ENCODE assay signal across 13 cellular contexts in genomic region chr3:82087958-82088357, GRCh38.
DNase-seq lines count a peak whose midpoint lies in the region; ATAC-seq and TF ChIP-seq lines count a peak whose summit lies in the region.
"Had no signal": no experiment of that assay in that cellular context is flagged by ENCODE, and none has a peak within 500 bp of the region (broad histone marks: within the 10 kb centered on the region; RNA-seq: fewer than 3 reads in every experiment).

No MANE protein-coding gene starts in this region.

- H3K27ac Mint-ChIP-seq in activated naive CD4-positive, alpha-beta T cell treated with anti-CD3 and anti-CD28 coated beads, Interleukin-2, amount 10 ng/mL, durations not matched to agents 7 days and 5 days: no peak overlapping the region
- H3K27ac Mint-ChIP-seq: stimulated activated naive B cell treated with anti-CD40 and anti-IgM and Interleukin-4, amounts not matched to agents 10 μg/mL and 1 μg/mL and 100 μg/mL, for 72 hours; T-helper 1 cell treated with Interleukin-12 subunit alpha and Interleukin-12 subunit beta and Interleukin-4 antibody, amounts not matched to agents 30 μg/mL and 1 μg/mL, for 36 hours had no signal

- no peaks in the 10 kb centered on the region for H3K36me3 Mint-ChIP-seq in activated naive CD4-positive, alpha-beta T cell treated with anti-CD3 and anti-CD28 coated beads, Interleukin-2, amount 10 ng/mL, durations not matched to agents 7 days and 5 days
- H3K36me3 Mint-ChIP-seq: stimulated activated naive B cell treated with anti-CD40 and anti-IgM and Interleukin-4, amounts not matched to agents 10 μg/mL and 1 μg/mL and 100 μg/mL, for 72 hours had no signal

- intact Hi-C loops in Right ventricle myocardium inferior (cut with DNase I): no loop called here

- no peaks in the 10 kb centered on the region for H3K27me3 Mint-ChIP-seq in activated naive CD4-positive, alpha-beta T cell treated with anti-CD3 and anti-CD28 coated beads, Interleukin-2, amount 10 ng/mL, durations not matched to agents 7 days and 5 days
- H3K27me3 Mint-ChIP-seq: stimulated activated naive B cell treated with anti-CD40 and anti-IgM and Interleukin-4, amounts not matched to agents 10 μg/mL and 1 μg/mL and 100 μg/mL, for 72 hours had no signal

- no peaks in the 10 kb centered on the region for H3K9me3 Mint-ChIP-seq in activated naive CD4-positive, alpha-beta T cell treated with anti-CD3 and anti-CD28 coated beads, Interleukin-2, amount 10 ng/mL, durations not matched to agents 7 days and 5 days
- H3K9me3 Mint-ChIP-seq: stimulated activated naive B cell treated with anti-CD40 and anti-IgM and Interleukin-4, amounts not matched to agents 10 μg/mL and 1 μg/mL and 100 μg/mL, for 72 hours; T-helper 1 cell treated with Interleukin-12 subunit alpha and Interleukin-12 subunit beta and Interleukin-4 antibody, amounts not matched to agents 30 μg/mL and 1 μg/mL, for 36 hours had no signal

- DNase-seq in HK-2 (ENCODE audit: unreplicated experiment): peak; percentile 11
- DNase-seq in amniotic epithelial cell (ENCODE audit: low read depth): peak; percentile 40
- DNase-seq in foreskin fibroblast: peak; percentile 51 to 90
- peak; percentile 86 for DNase-seq in stromal cell of bone marrow (ENCODE audit: low read depth)
- no peak for DNase-seq in activated naive CD4-positive, alpha-beta T cell treated with anti-CD3 and anti-CD28 coated beads, Interleukin-2, amount 10 ng/mL, durations not matched to agents 7 days and 5 days
- no peak for DNase-seq in NCI-H128 (lab: John Stamatoyannopoulos, UW; ENCODE audit: unreplicated experiment)
- no peak for DNase-seq in Right ventricle myocardium inferior (ENCODE audit: missing footprints)
- DNase-seq: left cardiac atrium; NCI-H1417; NK-92 treated with Interleukin-12 subunit alpha and Interleukin-12 subunit beta, amount 100 ng/mL, for 24 hours; stimulated activated naive B cell treated with anti-CD40 and anti-IgM and Interleukin-4, amounts not matched to agents 10 μg/mL and 1 μg/mL and 100 μg/mL, for 72 hours had no signal

- H3K4me3 ChIP-seq in foreskin fibroblast (ENCODE audit: low read depth in 1 of 2, low read length in 2 of 2): no peak overlapping the region
- H3K4me3 ChIP-seq: adrenal gland had no signal

- TF ChIP-seq CTCF in foreskin fibroblast (IDR thresholded peaks at IDR 0.05; ENCODE audit: low read depth, low read length): no peak

- H3K4me3 Mint-ChIP-seq in activated naive CD4-positive, alpha-beta T cell treated with anti-CD3 and anti-CD28 coated beads, Interleukin-2, amount 10 ng/mL, durations not matched to agents 7 days and 5 days: no peak overlapping the region
- H3K4me3 Mint-ChIP-seq: stimulated activated naive B cell treated with anti-CD40 and anti-IgM and Interleukin-4, amounts not matched to agents 10 μg/mL and 1 μg/mL and 100 μg/mL, for 72 hours; T-helper 1 cell treated with Interleukin-12 subunit alpha and Interleukin-12 subunit beta and Interleukin-4 antibody, amounts not matched to agents 30 μg/mL and 1 μg/mL, for 36 hours had no signal

- CTCF ChIA-PET in activated naive CD4-positive, alpha-beta T cell treated with anti-CD3 and anti-CD28 coated beads, Interleukin-2, amount 10 ng/mL, durations not matched to agents 7 days and 5 days (lab: Charles Lee): no interaction called here

- ATAC-seq in Right ventricle myocardium inferior: no peak
- ATAC-seq: left cardiac atrium had no signal

- no peaks in the 10 kb centered on the region for H3K4me1 Mint-ChIP-seq in activated naive CD4-positive, alpha-beta T cell treated with anti-CD3 and anti-CD28 coated beads, Interleukin-2, amount 10 ng/mL, durations not matched to agents 7 days and 5 days

Comparison
In these comparisons a context has a peak if more than half of its experiments do, and no peak if none do; other contexts are left out.
1. DNase-seq: peak in HK-2 (single experiment), amniotic epithelial cell (single experiment), foreskin fibroblast (2 of 2) and stromal cell of bone marrow (single experiment); none in activated naive CD4-positive, alpha-beta T cell treated with anti-CD3 and anti-CD28 coated beads, Interleukin-2, amount 10 ng/mL, durations not matched to agents 7 days and 5 days (single experiment), NCI-H128 (single experiment) and Right ventricle myocardium inferior (single experiment).